In the genomic region with DNA sequence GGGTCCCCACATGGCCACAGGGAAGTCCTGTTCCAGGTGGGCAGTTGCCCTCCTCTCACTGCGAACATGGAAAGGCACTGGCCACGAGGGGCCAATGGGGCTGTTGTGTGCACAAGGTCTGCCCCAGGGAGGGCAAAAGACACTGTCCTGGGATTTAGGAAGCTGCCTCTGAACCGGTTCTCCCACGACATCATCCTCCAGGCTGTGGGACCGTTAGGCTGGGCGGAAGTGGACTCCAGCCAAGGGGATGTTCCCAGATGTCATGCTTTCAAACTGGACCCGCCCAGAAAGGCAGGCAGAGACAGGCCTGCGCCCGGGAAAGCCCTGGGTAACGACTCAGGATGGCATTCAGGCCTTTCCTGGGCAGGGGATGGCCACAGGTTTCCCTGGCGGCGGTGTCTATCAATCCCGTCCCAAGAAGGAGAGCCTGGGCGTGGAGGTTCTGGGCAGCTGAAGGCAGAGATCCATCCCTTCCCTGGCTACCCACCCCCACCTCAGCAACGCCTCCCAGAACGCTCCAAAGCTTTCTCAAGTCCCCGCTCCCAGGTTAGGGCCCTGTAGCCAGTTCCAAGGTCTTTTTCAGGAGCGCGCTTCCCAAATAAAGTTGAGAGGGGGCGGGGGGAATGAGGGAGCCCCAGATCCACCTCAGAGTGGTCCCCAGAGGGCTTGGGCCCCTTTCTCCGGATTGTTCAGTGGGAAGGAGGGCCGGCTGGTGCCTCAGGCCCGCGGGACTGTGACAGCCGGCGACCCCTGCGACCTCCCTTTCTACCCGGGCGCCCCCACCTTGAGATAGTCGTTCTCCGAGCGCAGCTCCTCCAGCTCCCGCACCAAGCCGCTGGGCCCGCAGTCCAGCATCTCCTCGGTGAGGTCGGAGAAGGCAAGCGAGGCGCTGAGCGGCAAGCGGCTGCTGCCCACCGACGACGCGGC, we compare ENCODE assay signal across 2 cellular contexts.
A peak's percentile ranks its signal among the peaks of the same experiment; 100 is the strongest.
TF ChIP-seq lines count a peak whose summit lies in the region.

No MANE protein-coding gene starts in this region.

TF ChIP-seq in HEK293, 187 proteins besides CTCF, POLR2A, EP300 and RAD21 (continued from another document and continues in another):
- TF ChIP-seq, protein P1, sequence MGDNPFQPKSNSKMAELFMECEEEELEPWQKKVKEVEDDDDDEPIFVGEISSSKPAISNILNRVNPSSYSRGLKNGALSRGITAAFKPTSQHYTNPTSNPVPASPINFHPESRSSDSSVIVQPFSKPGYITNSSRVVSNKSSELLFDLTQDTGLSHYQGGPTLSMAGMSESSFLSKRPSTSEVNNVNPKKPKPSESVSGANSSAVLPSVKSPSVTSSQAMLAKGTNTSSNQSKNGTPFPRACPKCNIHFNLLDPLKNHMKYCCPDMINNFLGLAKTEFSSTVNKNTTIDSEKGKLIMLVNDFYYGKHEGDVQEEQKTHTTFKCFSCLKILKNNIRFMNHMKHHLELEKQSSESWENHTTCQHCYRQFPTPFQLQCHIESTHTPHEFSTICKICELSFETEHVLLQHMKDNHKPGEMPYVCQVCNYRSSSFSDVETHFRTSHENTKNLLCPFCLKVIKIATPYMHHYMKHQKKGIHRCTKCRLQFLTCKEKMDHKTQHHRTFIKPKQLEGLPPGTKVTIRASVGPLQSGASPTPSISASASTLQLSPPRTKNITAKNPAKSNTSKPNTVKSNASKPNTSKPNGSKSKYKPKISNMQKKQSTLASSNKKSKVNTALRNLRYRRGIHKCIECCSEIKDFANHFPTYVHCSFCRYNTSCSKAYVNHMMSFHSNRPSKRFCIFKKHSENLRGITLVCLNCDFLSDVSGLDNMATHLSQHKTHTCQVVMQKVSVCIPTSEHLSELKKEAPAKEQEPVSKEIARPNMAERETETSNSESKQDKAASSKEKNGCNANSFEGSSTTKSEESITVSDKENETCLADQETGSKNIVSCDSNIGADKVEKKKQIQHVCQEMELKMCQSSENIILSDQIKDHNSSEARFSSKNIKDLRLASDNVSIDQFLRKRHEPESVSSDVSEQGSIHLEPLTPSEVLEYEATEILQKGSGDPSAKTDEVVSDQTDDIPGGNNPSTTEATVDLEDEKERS (tag by site-specific recombination; IDR thresholded peaks at IDR 0.05) = no peak
- TF ChIP-seq ZNF16 (tag by site-specific recombination; IDR thresholded peaks at IDR 0.05; ENCODE audit: low read depth) = no peak
- TF ChIP-seq, protein P2, sequence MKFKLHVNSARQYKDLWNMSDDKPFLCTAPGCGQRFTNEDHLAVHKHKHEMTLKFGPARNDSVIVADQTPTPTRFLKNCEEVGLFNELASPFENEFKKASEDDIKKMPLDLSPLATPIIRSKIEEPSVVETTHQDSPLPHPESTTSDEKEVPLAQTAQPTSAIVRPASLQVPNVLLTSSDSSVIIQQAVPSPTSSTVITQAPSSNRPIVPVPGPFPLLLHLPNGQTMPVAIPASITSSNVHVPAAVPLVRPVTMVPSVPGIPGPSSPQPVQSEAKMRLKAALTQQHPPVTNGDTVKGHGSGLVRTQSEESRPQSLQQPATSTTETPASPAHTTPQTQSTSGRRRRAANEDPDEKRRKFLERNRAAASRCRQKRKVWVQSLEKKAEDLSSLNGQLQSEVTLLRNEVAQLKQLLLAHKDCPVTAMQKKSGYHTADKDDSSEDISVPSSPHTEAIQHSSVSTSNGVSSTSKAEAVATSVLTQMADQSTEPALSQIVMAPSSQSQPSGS (tag by site-specific recombination; IDR thresholded peaks at IDR 0.05; ENCODE audit: low read depth) = peak; percentile 45; the same call in 1 of the 2 replicates
- TF ChIP-seq SCRT1 (tag by site-specific recombination; IDR thresholded peaks at IDR 0.05; ENCODE audit: borderline replicate concordance) = no peak; the same call in 1 of the 2 replicates
- TF ChIP-seq ZNF677 (tag by site-specific recombination; IDR thresholded peaks at IDR 0.05) = no peak
- TF ChIP-seq ZNF596 (tag by site-specific recombination; IDR thresholded peaks at IDR 0.05) = no peak
- TF ChIP-seq ZNF529 (tag by site-specific recombination; IDR thresholded peaks at IDR 0.05; ENCODE audit: insufficient replicate concordance) = no peak
- no peak for TF ChIP-seq BCL11A (tag by site-specific recombination; IDR thresholded peaks at IDR 0.05; ENCODE audit: low read depth)
- no peak for TF ChIP-seq ZNF654 (tag by site-specific recombination; IDR thresholded peaks at IDR 0.05; ENCODE audit: low read depth)
- TF ChIP-seq TRIM28 (IDR thresholded peaks at IDR 0.05; ENCODE audit: borderline replicate concordance, low read length) = no peak
- TF ChIP-seq TCF7L2 (IDR thresholded peaks at IDR 0.05; ENCODE audit: borderline replicate concordance, low read depth, low read length) = no peak
- no peak for TF ChIP-seq ZNF792 (tag by site-specific recombination; IDR thresholded peaks at IDR 0.05)
- no peak for TF ChIP-seq ZNF791 (tag by site-specific recombination; IDR thresholded peaks at IDR 0.05)
- TF ChIP-seq ZNF423 (tag by site-specific recombination; IDR thresholded peaks at IDR 0.05) = no peak
- TF ChIP-seq ZNF610 (tag by site-specific recombination; IDR thresholded peaks at IDR 0.05; ENCODE audit: borderline replicate concordance) = no peak
- TF ChIP-seq ZFP41 (tag by site-specific recombination; IDR thresholded peaks at IDR 0.05; ENCODE audit: borderline replicate concordance) = no peak
- TF ChIP-seq, protein P3, sequence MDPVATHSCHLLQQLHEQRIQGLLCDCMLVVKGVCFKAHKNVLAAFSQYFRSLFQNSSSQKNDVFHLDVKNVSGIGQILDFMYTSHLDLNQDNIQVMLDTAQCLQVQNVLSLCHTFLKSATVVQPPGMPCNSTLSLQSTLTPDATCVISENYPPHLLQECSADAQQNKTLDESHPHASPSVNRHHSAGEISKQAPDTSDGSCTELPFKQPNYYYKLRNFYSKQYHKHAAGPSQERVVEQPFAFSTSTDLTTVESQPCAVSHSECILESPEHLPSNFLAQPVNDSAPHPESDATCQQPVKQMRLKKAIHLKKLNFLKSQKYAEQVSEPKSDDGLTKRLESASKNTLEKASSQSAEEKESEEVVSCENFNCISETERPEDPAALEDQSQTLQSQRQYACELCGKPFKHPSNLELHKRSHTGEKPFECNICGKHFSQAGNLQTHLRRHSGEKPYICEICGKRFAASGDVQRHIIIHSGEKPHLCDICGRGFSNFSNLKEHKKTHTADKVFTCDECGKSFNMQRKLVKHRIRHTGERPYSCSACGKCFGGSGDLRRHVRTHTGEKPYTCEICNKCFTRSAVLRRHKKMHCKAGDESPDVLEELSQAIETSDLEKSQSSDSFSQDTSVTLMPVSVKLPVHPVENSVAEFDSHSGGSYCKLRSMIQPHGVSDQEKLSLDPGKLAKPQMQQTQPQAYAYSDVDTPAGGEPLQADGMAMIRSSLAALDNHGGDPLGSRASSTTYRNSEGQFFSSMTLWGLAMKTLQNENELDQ (tag by site-specific recombination; IDR thresholded peaks at IDR 0.05; ENCODE audit: low read depth) = no peak
- TF ChIP-seq ZNF112 (tag by site-specific recombination; IDR thresholded peaks at IDR 0.05) = no peak

TF ChIP-seq in HepG2, 621 proteins besides CTCF, POLR2A, EP300 and RAD21 (continued from another document and continues in another):
- TF ChIP-seq, protein P4, sequence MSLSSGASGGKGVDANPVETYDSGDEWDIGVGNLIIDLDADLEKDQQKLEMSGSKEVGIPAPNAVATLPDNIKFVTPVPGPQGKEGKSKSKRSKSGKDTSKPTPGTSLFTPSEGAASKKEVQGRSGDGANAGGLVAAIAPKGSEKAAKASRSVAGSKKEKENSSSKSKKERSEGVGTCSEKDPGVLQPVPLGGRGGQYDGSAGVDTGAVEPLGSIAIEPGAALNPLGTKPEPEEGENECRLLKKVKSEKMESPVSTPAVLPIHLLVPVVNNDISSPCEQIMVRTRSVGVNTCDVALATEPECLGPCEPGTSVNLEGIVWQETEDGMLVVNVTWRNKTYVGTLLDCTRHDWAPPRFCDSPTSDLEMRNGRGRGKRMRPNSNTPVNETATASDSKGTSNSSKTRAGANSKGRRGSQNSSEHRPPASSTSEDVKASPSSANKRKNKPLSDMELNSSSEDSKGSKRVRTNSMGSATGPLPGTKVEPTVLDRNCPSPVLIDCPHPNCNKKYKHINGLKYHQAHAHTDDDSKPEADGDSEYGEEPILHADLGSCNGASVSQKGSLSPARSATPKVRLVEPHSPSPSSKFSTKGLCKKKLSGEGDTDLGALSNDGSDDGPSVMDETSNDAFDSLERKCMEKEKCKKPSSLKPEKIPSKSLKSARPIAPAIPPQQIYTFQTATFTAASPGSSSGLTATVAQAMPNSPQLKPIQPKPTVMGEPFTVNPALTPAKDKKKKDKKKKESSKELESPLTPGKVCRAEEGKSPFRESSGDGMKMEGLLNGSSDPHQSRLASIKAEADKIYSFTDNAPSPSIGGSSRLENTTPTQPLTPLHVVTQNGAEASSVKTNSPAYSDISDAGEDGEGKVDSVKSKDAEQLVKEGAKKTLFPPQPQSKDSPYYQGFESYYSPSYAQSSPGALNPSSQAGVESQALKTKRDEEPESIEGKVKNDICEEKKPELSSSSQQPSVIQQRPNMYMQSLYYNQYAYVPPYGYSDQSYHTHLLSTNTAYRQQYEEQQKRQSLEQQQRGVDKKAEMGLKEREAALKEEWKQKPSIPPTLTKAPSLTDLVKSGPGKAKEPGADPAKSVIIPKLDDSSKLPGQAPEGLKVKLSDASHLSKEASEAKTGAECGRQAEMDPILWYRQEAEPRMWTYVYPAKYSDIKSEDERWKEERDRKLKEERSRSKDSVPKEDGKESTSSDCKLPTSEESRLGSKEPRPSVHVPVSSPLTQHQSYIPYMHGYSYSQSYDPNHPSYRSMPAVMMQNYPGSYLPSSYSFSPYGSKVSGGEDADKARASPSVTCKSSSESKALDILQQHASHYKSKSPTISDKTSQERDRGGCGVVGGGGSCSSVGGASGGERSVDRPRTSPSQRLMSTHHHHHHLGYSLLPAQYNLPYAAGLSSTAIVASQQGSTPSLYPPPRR (CRISPR knock-in tag; IDR thresholded peaks at IDR 0.05; ENCODE audit: borderline replicate concordance) = no peak
- TF ChIP-seq KDM4B (CRISPR knock-in tag; IDR thresholded peaks at IDR 0.05) (no peak), ZNF558 (CRISPR knock-in tag; IDR thresholded peaks at IDR 0.05; ENCODE audit: borderline replicate concordance) (no peak), PPARG (CRISPR knock-in tag; conservative IDR thresholded peaks at IDR 0.05) (0 out of 2 replicates have a peak, but pooled peaks have one; percentile 39), ELF4 (CRISPR knock-in tag; IDR thresholded peaks at IDR 0.05; ENCODE audit: borderline replicate concordance) (peak; percentile 40; the same call in 1 of the 2 replicates), JDP2 (CRISPR knock-in tag; IDR thresholded peaks at IDR 0.05; ENCODE audit: borderline replicate concordance) (no peak), REXO4 (CRISPR knock-in tag; IDR thresholded peaks at IDR 0.05; ENCODE audit: borderline replicate concordance) (peak; percentile 52; the same call in 1 of the 2 replicates), PCBP1 (IDR thresholded peaks at IDR 0.05; ENCODE audit: borderline replicate concordance, low read depth, low read length) (0 out of 2 replicates have a peak, but pooled peaks have one; percentile 71), ELF3 (CRISPR knock-in tag; IDR thresholded peaks at IDR 0.05) (peak; percentile 78), SP4 (CRISPR knock-in tag; IDR thresholded peaks at IDR 0.05) (peak; percentile 59; the same call in 1 of the 2 replicates), SNAPC2 (CRISPR knock-in tag; IDR thresholded peaks at IDR 0.05) (peak; percentile 68; the same call in 1 of the 2 replicates)
- TF ChIP-seq, protein P5, sequence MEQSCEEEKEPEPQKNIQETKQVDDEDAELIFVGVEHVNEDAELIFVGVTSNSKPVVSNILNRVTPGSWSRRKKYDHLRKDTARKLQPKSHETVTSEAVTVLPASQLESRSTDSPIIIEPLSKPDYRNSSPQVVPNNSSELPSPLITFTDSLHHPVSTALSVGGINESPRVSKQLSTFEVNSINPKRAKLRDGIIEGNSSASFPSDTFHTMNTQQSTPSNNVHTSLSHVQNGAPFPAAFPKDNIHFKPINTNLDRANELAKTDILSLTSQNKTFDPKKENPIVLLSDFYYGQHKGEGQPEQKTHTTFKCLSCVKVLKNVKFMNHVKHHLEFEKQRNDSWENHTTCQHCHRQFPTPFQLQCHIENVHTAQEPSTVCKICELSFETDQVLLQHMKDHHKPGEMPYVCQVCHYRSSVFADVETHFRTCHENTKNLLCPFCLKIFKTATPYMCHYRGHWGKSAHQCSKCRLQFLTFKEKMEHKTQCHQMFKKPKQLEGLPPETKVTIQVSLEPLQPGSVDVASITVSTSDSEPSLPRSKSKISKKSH (CRISPR knock-in tag; IDR thresholded peaks at IDR 0.05; ENCODE audit: borderline replicate concordance) = peak; percentile 41; the same call in 1 of the 2 replicates
- TF ChIP-seq, protein P6, sequence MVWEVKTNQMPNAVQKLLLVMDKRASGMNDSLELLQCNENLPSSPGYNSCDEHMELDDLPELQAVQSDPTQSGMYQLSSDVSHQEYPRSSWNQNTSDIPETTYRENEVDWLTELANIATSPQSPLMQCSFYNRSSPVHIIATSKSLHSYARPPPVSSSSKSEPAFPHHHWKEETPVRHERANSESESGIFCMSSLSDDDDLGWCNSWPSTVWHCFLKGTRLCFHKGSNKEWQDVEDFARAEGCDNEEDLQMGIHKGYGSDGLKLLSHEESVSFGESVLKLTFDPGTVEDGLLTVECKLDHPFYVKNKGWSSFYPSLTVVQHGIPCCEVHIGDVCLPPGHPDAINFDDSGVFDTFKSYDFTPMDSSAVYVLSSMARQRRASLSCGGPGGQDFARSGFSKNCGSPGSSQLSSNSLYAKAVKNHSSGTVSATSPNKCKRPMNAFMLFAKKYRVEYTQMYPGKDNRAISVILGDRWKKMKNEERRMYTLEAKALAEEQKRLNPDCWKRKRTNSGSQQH (CRISPR knock-in tag; IDR thresholded peaks at IDR 0.05; ENCODE audit: low read depth) = peak; percentile 53; the same call in 1 of the 2 replicates
- TF ChIP-seq, protein P2 (CRISPR knock-in tag; IDR thresholded peaks at IDR 0.05) = no peak
- TF ChIP-seq, protein P7, sequence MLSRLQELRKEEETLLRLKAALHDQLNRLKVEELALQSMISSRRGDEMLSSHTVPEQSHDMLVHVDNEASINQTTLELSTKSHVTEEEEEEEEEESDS (CRISPR knock-in tag; IDR thresholded peaks at IDR 0.05; ENCODE audit: borderline replicate concordance) = 0 out of 2 replicates have a peak, but pooled peaks have one; percentile 15
- TF ChIP-seq, protein P8, sequence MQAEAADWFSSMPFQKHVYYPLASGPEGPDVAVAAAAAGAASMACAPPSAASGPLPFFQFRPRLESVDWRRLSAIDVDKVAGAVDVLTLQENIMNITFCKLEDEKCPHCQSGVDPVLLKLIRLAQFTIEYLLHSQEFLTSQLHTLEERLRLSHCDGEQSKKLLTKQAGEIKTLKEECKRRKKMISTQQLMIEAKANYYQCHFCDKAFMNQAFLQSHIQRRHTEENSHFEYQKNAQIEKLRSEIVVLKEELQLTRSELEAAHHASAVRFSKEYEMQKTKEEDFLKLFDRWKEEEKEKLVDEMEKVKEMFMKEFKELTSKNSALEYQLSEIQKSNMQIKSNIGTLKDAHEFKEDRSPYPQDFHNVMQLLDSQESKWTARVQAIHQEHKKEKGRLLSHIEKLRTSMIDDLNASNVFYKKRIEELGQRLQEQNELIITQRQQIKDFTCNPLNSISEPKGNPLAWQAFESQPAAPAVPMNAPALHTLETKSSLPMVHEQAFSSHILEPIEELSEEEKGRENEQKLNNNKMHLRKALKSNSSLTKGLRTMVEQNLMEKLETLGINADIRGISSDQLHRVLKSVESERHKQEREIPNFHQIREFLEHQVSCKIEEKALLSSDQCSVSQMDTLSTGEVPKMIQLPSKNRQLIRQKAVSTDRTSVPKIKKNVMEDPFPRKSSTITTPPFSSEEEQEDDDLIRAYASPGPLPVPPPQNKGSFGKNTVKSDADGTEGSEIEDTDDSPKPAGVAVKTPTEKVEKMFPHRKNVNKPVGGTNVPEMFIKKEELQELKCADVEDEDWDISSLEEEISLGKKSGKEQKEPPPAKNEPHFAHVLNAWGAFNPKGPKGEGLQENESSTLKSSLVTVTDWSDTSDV (CRISPR knock-in tag; IDR thresholded peaks at IDR 0.05) = peak; percentile 38
